33 cellular contexts compared by ENCODE assay signal in genomic region chrX:129813662-129814061, GRCh38. TPM values are rescaled to one million over a fixed set of nuclear protein-coding genes. Genes with fewer than 3 reads are reported as not detected.
"Had no signal": no experiment of that assay in that cellular context is flagged by ENCODE, and none has a peak within 500 bp of the region (broad histone marks: within the 10 kb centered on the region; RNA-seq: fewer than 3 reads in every experiment).

No MANE protein-coding gene starts in this region.

- DNase-seq: naive B cell; naive thymus-derived CD8-positive, alpha-beta T cell; nephron progenitor cell; nucleus accumbens; ovary; posterior cingulate gyrus; psoas muscle; right cardiac atrium; right lobe of liver; spleen; stimulated activated CD4-positive, alpha-beta T cell treated with anti-CD3 and anti-CD28 coated beads, Interleukin-12 subunit alpha, Interleukin-12 subunit beta, amount 100 ng/mL, for 4 hours; stimulated activated CD4-positive, alpha-beta T cell treated with anti-CD3 and anti-CD28 coated beads, Interleukin-1b, Interleukin-23, amount 100 ng/mL, for 48 hours; stimulated activated CD4-positive, alpha-beta T cell treated with anti-CD3 and anti-CD28 coated beads, Interleukin-4, amount 100 ng/mL, for 1 hour; stimulated activated CD4-positive, alpha-beta T cell treated with anti-CD3 and anti-CD28 coated beads, Interleukin-4, amount 100 ng/mL, for 4 hours; stimulated activated CD8-positive, alpha-beta memory T cell treated with anti-CD3 and anti-CD28 coated beads, Interleukin-4, amount 100 ng/mL, for 48 hours; stimulated activated naive CD4-positive, alpha-beta T cell; stimulated activated naive CD8-positive, alpha-beta T cell treated with anti-CD3 and anti-CD28 coated beads, Interleukin-15, amount 100 ng/mL, for 72 hours; stimulated activated naive CD8-positive, alpha-beta T cell treated with anti-CD3 and anti-CD28 coated beads, Interleukin-15, Interleukin-2, amounts not matched to agents 100 U/mL and 50 U/mL, for 24 hours; thyroid gland; trophoblast cell; upper lobe of left lung had no signal

- ATAC-seq: naive thymus-derived CD8-positive, alpha-beta T cell; natural killer cell treated with Interleukin-12 subunit alpha and Interleukin-12 subunit beta and Interleukin-15 and Interleukin-18, amount 100 ng/mL, for 72 hours; psoas muscle; right cardiac atrium; right lobe of liver; stimulated activated memory B cell treated with anti-CD40 and anti-IgM and Interleukin-4, amounts not matched to agents 10 μg/mL and 1 μg/mL and 100 μg/mL, for 72 hours; stimulated activated naive CD8-positive, alpha-beta T cell treated with anti-CD3 and anti-CD28 coated beads, Interleukin-15, amount 100 ng/mL, for 72 hours; stimulated activated naive CD8-positive, alpha-beta T cell treated with anti-CD3 and anti-CD28 coated beads, Interleukin-15, Interleukin-2, amounts not matched to agents 100 U/mL and 50 U/mL, for 24 hours had no signal

- H3K9ac ChIP-seq: parathyroid adenoma had no signal

- H3K4me1 ChIP-seq: parathyroid adenoma, psoas muscle, right lobe of liver, spleen, thyroid gland, tibial nerve, upper lobe of left lung, vagina had no signal

- H3K27me3 ChIP-seq: neutrophil, ovary, right lobe of liver, spleen, thyroid gland, tibial nerve, upper lobe of left lung, vagina had no signal

- H3K4me3 ChIP-seq: ovary, psoas muscle, right lobe of liver, skin epidermis, smooth muscle cell, spleen, thoracic aorta, thyroid gland, tibial nerve, upper lobe of left lung, vagina had no signal

- H3K27ac ChIP-seq: neutrophil, ovary, parathyroid adenoma, psoas muscle, right lobe of liver, skin epidermis, spleen, thoracic aorta, thyroid gland, tibial nerve, upper lobe of left lung, vagina had no signal

- H3K9me3 ChIP-seq: neutrophil, ovary, psoas muscle, right lobe of liver, spleen, thoracic aorta, thyroid gland, tibial nerve, upper lobe of left lung, vagina had no signal

- H3K36me3 ChIP-seq: neutrophil, ovary, right lobe of liver, thoracic aorta, thyroid gland had no signal

RNA-seq across cellular contexts. Expression of gene SASH3, which starts 33.9 kb away (rescaled TPM):
- total RNA-seq: neural crest cell, progenitor cell of endocrine pancreas, renal cortical epithelial cell, smooth muscle cell had no signal
